ENCODE assay signal across 3 cellular contexts in genomic region chr2:55159037-55159651, GRCh38.
TF ChIP-seq lines count a peak whose summit lies in the region.

No MANE protein-coding gene starts in this region.

TF ChIP-seq in liver, 16 proteins besides CTCF, POLR2A, EP300 and RAD21 (continued from another document):
- no peak for TF ChIP-seq MAX (IDR thresholded peaks at IDR 0.05)

TF ChIP-seq in HepG2, 621 proteins besides CTCF, POLR2A, EP300 and RAD21 (continued from another document):
- no peak for TF ChIP-seq PAX8 (CRISPR knock-in tag; IDR thresholded peaks at IDR 0.05; ENCODE audit: borderline replicate concordance)

TF ChIP-seq in WTC11, 78 proteins besides CTCF, POLR2A, EP300 and RAD21 (continued from another document):
- TF ChIP-seq E2F5 (CRISPR knock-in tag; IDR thresholded peaks at IDR 0.05) (no peak), ERG (CRISPR knock-in tag; IDR thresholded peaks at IDR 0.05) (no peak), CDX4 (CRISPR knock-in tag; IDR thresholded peaks at IDR 0.05; ENCODE audit: borderline replicate concordance) (no peak), OVOL2 (CRISPR knock-in tag; IDR thresholded peaks at IDR 0.05; ENCODE audit: borderline replicate concordance) (no peak), SMAD4 (CRISPR knock-in tag; IDR thresholded peaks at IDR 0.05) (no peak), ELF4 (CRISPR knock-in tag; IDR thresholded peaks at IDR 0.05; ENCODE audit: low read depth) (no peak)
